ENCODE assay signal across 26 cellular contexts in the genomic region with DNA sequence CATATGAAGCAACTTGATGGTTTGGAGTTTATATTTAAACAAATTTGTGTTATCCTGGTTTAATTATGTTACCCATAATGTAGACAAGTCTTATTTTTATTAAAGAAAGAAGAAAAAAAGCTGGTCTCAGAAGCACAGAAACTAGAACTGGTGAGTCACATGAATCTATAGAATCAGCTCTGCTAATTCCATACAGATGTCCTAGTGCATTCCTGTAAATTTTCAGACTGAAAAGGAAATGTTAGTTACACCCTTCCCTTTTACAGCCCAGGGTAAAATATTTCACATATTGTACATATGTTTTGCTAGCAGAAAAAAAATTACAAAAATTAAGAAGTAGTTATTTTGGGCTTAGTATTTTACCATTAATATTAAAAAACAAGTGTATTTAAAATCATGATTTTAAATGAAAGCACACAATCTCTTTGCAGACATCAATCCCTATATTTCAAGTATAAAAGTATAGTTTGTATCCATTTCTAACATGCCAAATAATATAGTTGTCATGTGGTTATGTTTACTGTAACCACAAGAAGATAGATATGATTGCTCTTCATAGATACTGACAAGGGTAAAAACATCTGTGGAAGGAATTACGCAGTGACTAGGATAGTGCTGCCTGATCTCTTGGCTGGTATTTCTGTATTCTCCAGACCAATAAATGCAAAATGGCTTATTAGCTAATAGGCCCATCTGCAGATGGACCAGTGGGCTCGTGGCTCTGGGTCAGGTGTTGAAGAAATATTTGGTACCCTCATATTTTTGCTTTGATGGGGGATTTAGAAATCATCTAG. TPM values are rescaled to one million over a fixed set of nuclear protein-coding genes. Genes with fewer than 3 reads are reported as not detected.
DNase-seq lines count a peak whose midpoint lies in the region; ATAC-seq, FAIRE-seq and TF ChIP-seq lines count a peak whose summit lies in the region.
"Had no signal": no experiment of that assay in that cellular context is flagged by ENCODE, and none has a peak within 500 bp of the region (broad histone marks: within the 10 kb centered on the region; RNA-seq: fewer than 3 reads in every experiment).

No MANE protein-coding gene starts in this region.

- peaks cover 29% of the 10 kb centered on the region for H3K4me1 ChIP-seq in RWPE2 (ENCODE audit: insufficient read depth, poor library complexity, severe bottlenecking)
- H3K4me1 ChIP-seq in keratinocyte (ENCODE audit: control insufficient read depth, extremely low read depth, insufficient read depth, low read length): peaks cover 27% of the 10 kb centered on the region
- H3K4me1 ChIP-seq in thyroid gland: no peaks in the 10 kb centered on the region

- no peaks in the 10 kb centered on the region for H3K4me1 Mint-ChIP-seq in T-helper 17 cell
- H3K4me1 Mint-ChIP-seq: activated CD4-positive, alpha-beta T cell treated with anti-CD3 and anti-CD28 coated beads, Interleukin-2, amount 10 ng/mL, durations not matched to agents 24 days and 14 days; activated naive CD4-positive, alpha-beta T cell treated with anti-CD3 and anti-CD28 coated beads, Interleukin-2, amount 10 ng/mL, durations not matched to agents 7 days and 5 days; stimulated activated effector memory CD8-positive, alpha-beta T cell treated with anti-CD3 and anti-CD28 coated beads, Interleukin-12 subunit alpha, Interleukin-12 subunit beta, amount 100 ng/mL, for 72 hours had no signal

- TF ChIP-seq POLR2A in thyroid gland (IDR thresholded peaks at IDR 0.05): no peak

- intact Hi-C loops in thyroid gland (cut with DNase I): no loop called here

- no peaks in the 10 kb centered on the region for H3K36me3 Mint-ChIP-seq in T-helper 17 cell (ENCODE audit: low read depth)
- H3K36me3 Mint-ChIP-seq: activated naive CD4-positive, alpha-beta T cell treated with anti-CD3 and anti-CD28 coated beads, Interleukin-2, amount 10 ng/mL, durations not matched to agents 7 days and 5 days; stimulated activated effector memory CD8-positive, alpha-beta T cell treated with anti-CD3 and anti-CD28 coated beads, Interleukin-12 subunit alpha, Interleukin-12 subunit beta, amount 100 ng/mL, for 72 hours had no signal

- H3K4me3 ChIP-seq in RWPE2 (ENCODE audit: severe bottlenecking): no peak overlapping the region
- no peak overlapping the region for H3K4me3 ChIP-seq in epithelial cell of esophagus (ENCODE audit: low read length)
- no peak overlapping the region for H3K4me3 ChIP-seq in keratinocyte (ENCODE audit: control insufficient read depth in 2 of 3, extremely low read depth in 1 of 3, insufficient read depth in 2 of 3, low read depth in 1 of 3, low read length in 3 of 3)
- no peak overlapping the region for H3K4me3 ChIP-seq in thyroid gland (replicated peaks in 1 of 3)

- no peaks in the 10 kb centered on the region for H3K36me3 ChIP-seq in RWPE2 (ENCODE audit: low read depth)
- no peaks in the 10 kb centered on the region for H3K36me3 ChIP-seq in keratinocyte (ENCODE audit: control insufficient read depth in 2 of 2, extremely low read depth in 1 of 2, insufficient read depth in 2 of 2, low read length in 2 of 2)
- no peaks in the 10 kb centered on the region for H3K36me3 ChIP-seq in thyroid gland

- no peaks in the 10 kb centered on the region for H4K20me1 ChIP-seq in keratinocyte (ENCODE audit: control insufficient read depth, extremely low read depth, insufficient read depth, low read length)

- H3K9ac ChIP-seq in keratinocyte (ENCODE audit: control insufficient read depth, extremely low read depth, insufficient read depth, low read length): no peak overlapping the region

- no peak overlapping the region for H3K27ac Mint-ChIP-seq in T-helper 17 cell
- H3K27ac Mint-ChIP-seq: activated CD4-positive, alpha-beta T cell treated with anti-CD3 and anti-CD28 coated beads, Interleukin-2, amount 10 ng/mL, durations not matched to agents 24 days and 14 days; activated naive CD4-positive, alpha-beta T cell treated with anti-CD3 and anti-CD28 coated beads, Interleukin-2, amount 10 ng/mL, durations not matched to agents 7 days and 5 days; activated T-cell treated with anti-CD3 and anti-CD28 coated beads, Interleukin-2, amount 50 U/mL, for 72 hours; progenitor cell of endocrine pancreas; stimulated activated effector memory CD8-positive, alpha-beta T cell treated with anti-CD3 and anti-CD28 coated beads, Interleukin-12 subunit alpha, Interleukin-12 subunit beta, amount 100 ng/mL, for 72 hours; T-helper 2 cell treated with Interferon-gamma antibody and Interleukin-4, amounts not matched to agents 5 μg/mL and 100 μg/mL, for 36 hours had no signal

- DNase-seq in EH (ENCODE audit: low read depth): peak; percentile 79
- no peak for DNase-seq in RWPE2 (ENCODE audit: low spot score)
- DNase-seq in epithelial cell of esophagus (ENCODE audit: low read depth): peak; percentile 21
- DNase-seq in keratinocyte (ENCODE audit: low read depth, low spot score): no peak
- no peak for DNase-seq in T-helper 17 cell
- DNase-seq in thyroid gland: no peak
- DNase-seq in stimulated activated CD4-positive, alpha-beta T cell treated with anti-CD3 and anti-CD28 coated beads, Interleukin-4, amount 100 ng/mL, for 24 hours: no peak
- DNase-seq: activated CD4-positive, alpha-beta T cell treated with anti-CD3 and anti-CD28 coated beads, Interleukin-2, amount 10 ng/mL, durations not matched to agents 24 days and 14 days; activated naive CD4-positive, alpha-beta T cell treated with anti-CD3 and anti-CD28 coated beads, Interleukin-2, amount 10 ng/mL, durations not matched to agents 7 days and 5 days; activated T-cell treated with anti-CD3 and anti-CD28 coated beads, Interleukin-2, amount 50 U/mL, for 72 hours; anterior cingulate cortex; central memory CD4-positive, alpha-beta T cell; DMS153; glutamatergic neuron; GOT3; Kasumi-1; NCI-H1694; NCI-H526 treated with DMSO at 0.1 percent for 48 hours; stimulated activated CD4-positive, alpha-beta T cell treated with anti-CD3 and anti-CD28 coated beads, Interleukin-1b, Interleukin-23, amount 100 ng/mL, for 48 hours had no signal

- H3K27ac ChIP-seq in RWPE2 (ENCODE audit: poor library complexity, severe bottlenecking) (peak overlapping the region; percentile 83), keratinocyte (ENCODE audit: control insufficient read depth, insufficient read depth, low read length) (no peak overlapping the region), thyroid gland (no peak overlapping the region)
- H3K27ac ChIP-seq: VCaP had no signal

- ATAC-seq in RWPE2 (ENCODE audit: low read depth): peak; percentile 73
- no peak for ATAC-seq in GM18858 (IDR thresholded peaks at IDR 0.05; ENCODE audit: unreplicated experiment)
- no peak for ATAC-seq in T-helper 17 cell
- ATAC-seq: activated T-cell treated with anti-CD3 and anti-CD28 coated beads, Interleukin-2, amount 50 U/mL, for 72 hours; stimulated activated effector memory CD8-positive, alpha-beta T cell treated with anti-CD3 and anti-CD28 coated beads, Interleukin-12 subunit alpha, Interleukin-12 subunit beta, amount 100 ng/mL, for 72 hours had no signal

- H3K9me1 ChIP-seq in keratinocyte (ENCODE audit: control insufficient read depth, extremely low read depth, insufficient read depth, low read length): no peaks in the 10 kb centered on the region

- no peak overlapping the region for H3K4me2 ChIP-seq in keratinocyte (ENCODE audit: control insufficient read depth, extremely low read depth, insufficient read depth, low read depth, low read length)

- H3K9me3 ChIP-seq in RWPE2 (ENCODE audit: severe bottlenecking) (no peaks in the 10 kb centered on the region), keratinocyte (ENCODE audit: control insufficient read depth, low read depth, low read length) (no peaks in the 10 kb centered on the region), T-helper 17 cell (ENCODE audit: control insufficient read depth, low read length, poor library complexity, severe bottlenecking) (no peaks in the 10 kb centered on the region), thyroid gland (no peaks in the 10 kb centered on the region)

- peak; percentile 13 for FAIRE-seq in keratinocyte (lab: Jason Lieb, UNC)
- FAIRE-seq: RCC 7860, urothelium cell line had no signal

- TF ChIP-seq CTCF in RWPE2 (IDR thresholded peaks at IDR 0.05; ENCODE audit: poor library complexity, severe bottlenecking): no peak
- no peak for TF ChIP-seq CTCF in epithelial cell of esophagus (IDR thresholded peaks at IDR 0.05; ENCODE audit: insufficient read depth, low read depth, low read length, missing control alignments)
- TF ChIP-seq CTCF in keratinocyte (optimal IDR thresholded peaks at IDR 0.05 in 1 of 3, IDR thresholded peaks at IDR 0.05 in 1 of 3, conservative IDR thresholded peaks at IDR 0.05 in 1 of 3; ENCODE audit: extremely low read depth in 1 of 3, insufficient read depth in 2 of 3, low read length in 3 of 3): no peak
- no peak for TF ChIP-seq CTCF in thyroid gland (IDR thresholded peaks at IDR 0.05)

- dilution Hi-C loops in keratinocyte (cut with MboI; ENCODE audit: extremely low pct_ligation_motif_present, low sequenced_read_pairs): no loop called here

- H2AFZ ChIP-seq in keratinocyte (ENCODE audit: control insufficient read depth, low read length): peak overlapping the region; percentile 12

- WGBS in thyroid gland, 2 donors: 77 to 84% methylated on average over 2 of the region's 2 CpGs

- no peaks in the 10 kb centered on the region for H3K27me3 Mint-ChIP-seq in T-helper 17 cell
- H3K27me3 Mint-ChIP-seq: activated CD4-positive, alpha-beta T cell treated with anti-CD3 and anti-CD28 coated beads, Interleukin-2, amount 10 ng/mL, durations not matched to agents 24 days and 14 days; activated naive CD4-positive, alpha-beta T cell treated with anti-CD3 and anti-CD28 coated beads, Interleukin-2, amount 10 ng/mL, durations not matched to agents 7 days and 5 days; progenitor cell of endocrine pancreas had no signal

- H3K4me3 Mint-ChIP-seq in T-helper 17 cell: no peak overlapping the region
- H3K4me3 Mint-ChIP-seq: activated CD4-positive, alpha-beta T cell treated with anti-CD3 and anti-CD28 coated beads, Interleukin-2, amount 10 ng/mL, durations not matched to agents 24 days and 14 days; activated naive CD4-positive, alpha-beta T cell treated with anti-CD3 and anti-CD28 coated beads, Interleukin-2, amount 10 ng/mL, durations not matched to agents 7 days and 5 days; activated T-cell treated with anti-CD3 and anti-CD28 coated beads, Interleukin-2, amount 50 U/mL, for 72 hours; stimulated activated effector memory CD8-positive, alpha-beta T cell treated with anti-CD3 and anti-CD28 coated beads, Interleukin-12 subunit alpha, Interleukin-12 subunit beta, amount 100 ng/mL, for 72 hours; T-helper 2 cell treated with Interferon-gamma antibody and Interleukin-4, amounts not matched to agents 5 μg/mL and 100 μg/mL, for 36 hours had no signal

- no peaks in the 10 kb centered on the region for H3K79me2 ChIP-seq in keratinocyte (ENCODE audit: control insufficient read depth, insufficient read depth, low read length)

- H3K27me3 ChIP-seq in RWPE2 (ENCODE audit: insufficient read depth, poor library complexity, severe bottlenecking): no peaks in the 10 kb centered on the region
- H3K27me3 ChIP-seq in keratinocyte (ENCODE audit: control insufficient read depth, extremely low read depth, insufficient read depth, low read length): no peaks in the 10 kb centered on the region
- H3K27me3 ChIP-seq in thyroid gland: no peaks in the 10 kb centered on the region

RNA-seq across cellular contexts. Expression of a gene that starts 34.7 kb away (rescaled TPM):
- 21.8 to 40.5 TPM (median 30.1 TPM) in 3 replicates for polyA plus RNA-seq in keratinocyte
- polyA plus RNA-seq in keratinocyte (2011; ENCODE audit: low read depth): 4.4 TPM
- polyA plus RNA-seq in keratinocyte (2011; cell fraction: cytosol; rRNA removed): 6.4 and 8.0 TPM in 2 replicates
- 84.8 and 90.2 TPM in 2 replicates for polyA plus RNA-seq in keratinocyte (2011; cell fraction: nucleus; rRNA removed)
- 5.7 and 45.8 TPM in 2 replicates for polyA plus RNA-seq in keratinocyte (2012; ENCODE audit: low replicate concordance)
- 87.4 to 164 TPM (median 108 TPM) in 3 replicates for polyA minus RNA-seq in keratinocyte
- polyA minus RNA-seq in keratinocyte (2011; cell fraction: cytosol; rRNA and poly(A)+ RNA removed): 37.6 TPM
- polyA minus RNA-seq in keratinocyte (2011; cell fraction: nucleus; rRNA and poly(A)+ RNA removed): 213 and 385 TPM in 2 replicates
- total RNA-seq in T-helper 17 cell: under 1 TPM; 0.16 to 0.25 TPM
- total RNA-seq in thyroid gland: 1 to 10 TPM; 1.0 to 3.9 (median 2.5) TPM
- total RNA-seq: activated CD4-positive, alpha-beta T cell treated with anti-CD3 and anti-CD28 coated beads, Interleukin-2, amount 10 ng/mL, durations not matched to agents 24 days and 14 days had no signal

Comparison
In these comparisons a context has a peak if more than half of its experiments do, and no peak if none do; other contexts are left out.
1. DNase-seq: peak in EH (single experiment) and epithelial cell of esophagus (single experiment); none in RWPE2 (single experiment), keratinocyte (single experiment), T-helper 17 cell (0 of 3), thyroid gland (0 of 2) and stimulated activated CD4-positive, alpha-beta T cell treated with anti-CD3 and anti-CD28 coated beads, Interleukin-4, amount 100 ng/mL, for 24 hours (single experiment).